ENCODE assay signal across 17 cellular contexts in the genomic region with DNA sequence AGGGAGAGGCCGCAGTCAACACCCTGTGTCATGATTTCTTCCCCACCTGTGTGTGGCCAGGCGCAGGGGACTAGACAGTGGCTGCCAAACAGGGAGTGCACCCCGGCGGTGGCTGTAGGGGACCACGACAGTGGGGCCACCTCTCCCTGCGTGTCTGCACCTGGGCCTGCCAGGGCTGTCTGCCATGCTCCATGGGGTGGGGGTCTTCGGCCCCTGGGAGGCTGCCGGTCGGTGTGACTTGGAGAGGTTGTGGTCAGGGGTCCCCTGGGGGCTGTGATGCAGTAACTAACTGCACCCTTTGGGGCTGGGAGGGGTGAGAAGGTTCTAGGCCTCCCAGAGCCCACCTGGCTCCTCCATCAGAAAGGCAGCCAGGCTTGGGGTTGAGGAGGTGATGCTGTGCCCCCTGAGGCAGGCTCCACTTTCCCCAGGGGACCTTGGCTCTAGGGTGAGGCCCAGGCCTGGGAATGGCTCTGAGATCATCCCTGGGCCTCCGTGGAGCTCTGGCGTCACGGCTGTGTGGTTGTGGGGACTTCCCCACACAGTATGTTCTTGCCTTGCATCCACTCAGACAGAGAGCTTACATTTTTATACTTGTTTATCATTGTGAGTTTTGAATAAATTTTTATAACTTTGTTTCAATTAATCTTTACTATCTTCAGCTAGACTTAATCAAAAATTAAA. TPM values are rescaled to one million over a fixed set of nuclear protein-coding genes. Genes with fewer than 3 reads are reported as not detected.
DNase-seq lines count a peak whose midpoint lies in the region; ATAC-seq and TF ChIP-seq lines count a peak whose summit lies in the region.
"Not testable (repeated sequence)": the region's sequence is repeated elsewhere in the genome, so short reads cannot be mapped to it uniquely, and the experiment has no call there.
"Had no signal": no experiment of that assay in that cellular context is flagged by ENCODE, and none has a peak within 500 bp of the region (broad histone marks: within the 10 kb centered on the region; RNA-seq: fewer than 3 reads in every experiment).

No MANE protein-coding gene starts in this region.

- TF ChIP-seq CTCF in CD4-positive, alpha-beta T cell (IDR thresholded peaks at IDR 0.05): not testable (repeated sequence)

- intact Hi-C loops in CD4-positive, alpha-beta T cell (cut with DNase I, micrococcal nuclease); naive thymus-derived CD4-positive, alpha-beta T cell (cut with micrococcal nuclease): not testable (repeated sequence)

- H3K27ac Mint-ChIP-seq in CD4-positive, alpha-beta T cell: peak overlapping the region; percentile 56
- peak overlapping the region in 1 of 2 donors; percentile 39 for H3K27ac Mint-ChIP-seq in T-cell
- not testable (repeated sequence) for H3K27ac Mint-ChIP-seq in effector memory CD8-positive, alpha-beta T cell; stimulated activated naive B cell treated with anti-CD40 and anti-IgM and Interleukin-4, amounts not matched to agents 10 μg/mL and 1 μg/mL and 100 μg/mL, for 72 hours
- H3K27ac Mint-ChIP-seq in naive thymus-derived CD4-positive, alpha-beta T cell: peak overlapping the region in 3 of 9 donors; percentile 14 to 68 (median 43)

- ATAC-seq in CD4-positive, alpha-beta T cell (ENCODE audit: poor library complexity): peak; percentile 60
- ATAC-seq in GM18868 (IDR thresholded peaks at IDR 0.05; ENCODE audit: unreplicated experiment) (peak; percentile 44), HG02981 (IDR thresholded peaks at IDR 0.05; ENCODE audit: unreplicated experiment) (peak; percentile 41), T-cell (replicated peaks in 1 of 4) (peak in 1 of 4 experiments; percentile 74)
- peak; percentile 33 to 51 for ATAC-seq in activated T-cell treated with anti-CD3 and anti-CD28 coated beads, Interleukin-2, amount 50 U/mL, for 4 hours
- peak; percentile 49 for ATAC-seq in effector memory CD8-positive, alpha-beta T cell (replicated peaks)
- ATAC-seq in naive thymus-derived CD4-positive, alpha-beta T cell: not testable (repeated sequence)
- ATAC-seq in stimulated activated naive B cell treated with anti-CD40 and anti-IgM and Interleukin-4, amounts not matched to agents 10 μg/mL and 1 μg/mL and 100 μg/mL, for 72 hours (replicated peaks): peak; percentile 69 to 71

- H3K36me3 ChIP-seq in naive thymus-derived CD4-positive, alpha-beta T cell (ENCODE audit: control insufficient read depth in 2 of 3, insufficient read depth in 3 of 3, low read length in 3 of 3): not testable (repeated sequence)

- H3K27me3 ChIP-seq in CD4-positive, alpha-beta T cell (ENCODE audit: control insufficient read depth, insufficient read depth, low read length); naive thymus-derived CD4-positive, alpha-beta T cell (ENCODE audit: control insufficient read depth in 2 of 2, insufficient read depth in 2 of 2, low read length in 2 of 2): not testable (repeated sequence)

- H3K9me3 Mint-ChIP-seq in CD4-positive, alpha-beta T cell; T-cell; activated T-cell treated with anti-CD3 and anti-CD28 coated beads, Interleukin-2, amount 50 U/mL, for 4 hours; effector memory CD8-positive, alpha-beta T cell; naive thymus-derived CD4-positive, alpha-beta T cell; stimulated activated naive B cell treated with anti-CD40 and anti-IgM and Interleukin-4, amounts not matched to agents 10 μg/mL and 1 μg/mL and 100 μg/mL, for 72 hours: not testable (repeated sequence)

- H3K4me1 Mint-ChIP-seq in CD4-positive, alpha-beta T cell (ENCODE audit: low read depth); activated T-cell treated with anti-CD3 and anti-CD28 coated beads, Interleukin-2, amount 50 U/mL, for 4 hours (ENCODE audit: low read depth); effector memory CD8-positive, alpha-beta T cell (ENCODE audit: low read depth in 2 of 2): not testable (repeated sequence)
- H3K4me1 Mint-ChIP-seq in T-cell: peaks cover 7 to 16% (median 9%) of the 10 kb centered on the region in 3 donors
- H3K4me1 Mint-ChIP-seq in naive thymus-derived CD4-positive, alpha-beta T cell: peaks cover 0 to 14% (median 10%) of the 10 kb centered on the region in 7 donors
- peaks cover 10 to 28% of the 10 kb centered on the region in 2 donors for H3K4me1 Mint-ChIP-seq in stimulated activated naive B cell treated with anti-CD40 and anti-IgM and Interleukin-4, amounts not matched to agents 10 μg/mL and 1 μg/mL and 100 μg/mL, for 72 hours

- peak in 2 of 10 experiments; percentile 9 to 18 for DNase-seq in CD4-positive, alpha-beta T cell
- DNase-seq in T-cell: peak in 17 of 34 experiments; percentile 5 to 44 (median 25)
- DNase-seq in activated T-cell treated with anti-CD3 and anti-CD28 coated beads, Interleukin-2, amount 50 U/mL, for 4 hours; effector memory CD8-positive, alpha-beta T cell: not testable (repeated sequence)
- peak in 1 of 9 donors; percentile 47 for DNase-seq in naive thymus-derived CD4-positive, alpha-beta T cell
- peak; percentile 28 for DNase-seq in stimulated activated naive B cell treated with anti-CD40 and anti-IgM and Interleukin-4, amounts not matched to agents 10 μg/mL and 1 μg/mL and 100 μg/mL, for 72 hours

- not testable (repeated sequence) for H3K36me3 Mint-ChIP-seq in CD4-positive, alpha-beta T cell (ENCODE audit: low read depth); T-cell; activated T-cell treated with anti-CD3 and anti-CD28 coated beads, Interleukin-2, amount 50 U/mL, for 4 hours (ENCODE audit: insufficient read depth); effector memory CD8-positive, alpha-beta T cell (ENCODE audit: insufficient read depth); naive thymus-derived CD4-positive, alpha-beta T cell; stimulated activated naive B cell treated with anti-CD40 and anti-IgM and Interleukin-4, amounts not matched to agents 10 μg/mL and 1 μg/mL and 100 μg/mL, for 72 hours

- H3K4me3 Mint-ChIP-seq in CD4-positive, alpha-beta T cell: peak overlapping the region; percentile 62
- H3K4me3 Mint-ChIP-seq in T-cell: peak overlapping the region; percentile 39 to 82 (median 72)
- not testable (repeated sequence) for H3K4me3 Mint-ChIP-seq in activated T-cell treated with anti-CD3 and anti-CD28 coated beads, Interleukin-2, amount 50 U/mL, for 4 hours
- peak overlapping the region; percentile 62 to 74 for H3K4me3 Mint-ChIP-seq in effector memory CD8-positive, alpha-beta T cell
- peak overlapping the region in 7 of 10 donors; percentile 32 to 86 (median 55) for H3K4me3 Mint-ChIP-seq in naive thymus-derived CD4-positive, alpha-beta T cell
- H3K4me3 Mint-ChIP-seq in stimulated activated naive B cell treated with anti-CD40 and anti-IgM and Interleukin-4, amounts not matched to agents 10 μg/mL and 1 μg/mL and 100 μg/mL, for 72 hours: peak overlapping the region in 1 of 2 donors; percentile 72

- H3K4me3 ChIP-seq in naive thymus-derived CD4-positive, alpha-beta T cell (ENCODE audit: low read length): not testable (repeated sequence)

- CTCF ChIA-PET in CD4-positive, alpha-beta T cell (lab: Charles Lee): interaction anchor here (0.7 kb wide), 1 partner anchor 212 kb away, joined by 3 read pairs; no protein-coding TSS in a partner anchor
- CTCF ChIA-PET in T-cell (lab: Charles Lee): not testable (repeated sequence)
- CTCF ChIA-PET in naive thymus-derived CD4-positive, alpha-beta T cell (lab: Charles Lee): interaction anchor here (0.6 kb wide), 1 partner anchor 1060 kb away, joined by 3 read pairs; no protein-coding TSS in a partner anchor

- not testable (repeated sequence) for H3K27me3 Mint-ChIP-seq in CD4-positive, alpha-beta T cell; T-cell; activated T-cell treated with anti-CD3 and anti-CD28 coated beads, Interleukin-2, amount 50 U/mL, for 4 hours (ENCODE audit: low read depth); effector memory CD8-positive, alpha-beta T cell; naive thymus-derived CD4-positive, alpha-beta T cell; stimulated activated naive B cell treated with anti-CD40 and anti-IgM and Interleukin-4, amounts not matched to agents 10 μg/mL and 1 μg/mL and 100 μg/mL, for 72 hours

- not testable (repeated sequence) for H3K4me1 ChIP-seq in naive thymus-derived CD4-positive, alpha-beta T cell (ENCODE audit: control insufficient read depth in 2 of 2, insufficient read depth in 2 of 2, low read length in 2 of 2)

- POLR2A ChIA-PET in CD4-positive, alpha-beta T cell (lab: Charles Lee); T-cell (lab: Charles Lee); naive thymus-derived CD4-positive, alpha-beta T cell (lab: Charles Lee): not testable (repeated sequence)

- not testable (repeated sequence) for H3K27ac ChIP-seq in CD4-positive, alpha-beta T cell (ENCODE audit: low read depth, low read length); naive thymus-derived CD4-positive, alpha-beta T cell (ENCODE audit: low read depth, low read length)

- H3K9me3 ChIP-seq in CD4-positive, alpha-beta T cell (ENCODE audit: control insufficient read depth, low read length); naive thymus-derived CD4-positive, alpha-beta T cell (ENCODE audit: control insufficient read depth in 2 of 3, low read length in 3 of 3): not testable (repeated sequence)

RNA-seq across cellular contexts. Expression of a gene that starts 50.3 kb away (rescaled TPM):
- total RNA-seq in CD4-positive, alpha-beta T cell: not detected
- not detected for total RNA-seq in T-cell
- total RNA-seq in activated T-cell treated with anti-CD3 and anti-CD28 coated beads, Interleukin-2, amount 50 U/mL, for 4 hours: not detected
- not detected for total RNA-seq in naive thymus-derived CD4-positive, alpha-beta T cell
- not detected for polyA plus RNA-seq in naive thymus-derived CD4-positive, alpha-beta T cell
- total RNA-seq: body of pancreas, endodermal cell, GM23338, lower lobe of right lung, M059J, omental fat pad, right atrium auricular region, upper lobe of right lung had no signal
- polyA plus RNA-seq: A549, GM23338 had no signal
